8 cellular contexts compared by ENCODE assay signal in genomic region chr11:39807904-39808303, GRCh38.
"Had no signal": no experiment of that assay in that cellular context is flagged by ENCODE, and none has a peak within 500 bp of the region (broad histone marks: within the 10 kb centered on the region; RNA-seq: fewer than 3 reads in every experiment).

No MANE protein-coding gene starts in this region.

- DNase-seq: GM23248, GOT3, H7, H9, HCEC 1CT, HFFc6 had no signal

- H3K4me3 ChIP-seq: GM23248, GM23338 had no signal

- ATAC-seq: GM23338, HCT116 had no signal

- H2AFZ ChIP-seq: GM23248, GM23338 had no signal

- H3K9ac ChIP-seq: GM23248 had no signal

- H3K4me2 ChIP-seq: GM23338 had no signal

- H3K27ac ChIP-seq: GM23248 had no signal
